ENCODE assay signal across 19 cellular contexts in the genomic region with DNA sequence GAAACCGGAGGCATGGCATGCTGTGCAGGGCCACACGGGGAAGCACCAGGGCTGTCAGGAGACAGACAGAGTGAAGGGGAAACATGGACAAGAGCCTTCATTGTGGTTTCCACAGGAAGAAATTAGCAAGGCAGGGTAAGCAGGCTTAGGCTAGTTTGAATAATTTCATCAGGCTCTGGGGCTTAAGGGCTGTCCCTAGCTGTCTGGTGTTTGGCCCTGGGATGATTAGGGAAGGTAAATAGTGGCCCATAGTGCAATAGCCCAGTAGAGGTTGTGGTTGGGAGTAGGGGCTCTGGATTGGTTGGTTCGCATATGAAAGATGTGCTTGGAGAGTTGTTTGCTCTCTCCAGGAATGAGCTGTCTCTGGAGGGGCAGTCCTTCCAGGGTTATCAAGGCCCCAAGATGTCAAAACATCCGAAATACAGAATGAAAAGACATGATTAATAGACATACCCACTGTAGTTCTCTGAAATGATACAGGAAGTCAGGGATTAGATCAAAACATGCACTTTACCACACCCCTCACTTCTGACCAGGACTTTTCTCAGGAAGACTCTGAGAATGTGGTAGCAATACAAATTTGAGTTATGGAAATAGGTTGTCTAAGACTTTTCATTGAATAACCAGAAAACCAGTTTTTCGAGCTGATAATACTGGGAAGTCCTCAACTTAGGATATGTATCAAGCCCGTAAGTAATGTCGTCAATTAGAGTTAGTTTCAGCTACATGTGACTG.
"Had no signal": no experiment of that assay in that cellular context is flagged by ENCODE, and none has a peak within 500 bp of the region (broad histone marks: within the 10 kb centered on the region; RNA-seq: fewer than 3 reads in every experiment).

No MANE protein-coding gene starts in this region.

- H3K9me3 ChIP-seq: gastroesophageal sphincter, lower lobe of right lung, tibial nerve, uterus had no signal

- H3K36me3 ChIP-seq: gastroesophageal sphincter, lower lobe of right lung, tibial nerve, uterus had no signal

- H3K4me3 Mint-ChIP-seq: activated CD4-positive, alpha-beta T cell treated with anti-CD3 and anti-CD28 coated beads, Interleukin-2, amount 10 ng/mL, durations not matched to agents 7 days and 5 days; activated naive CD8-positive, alpha-beta T cell treated with anti-CD3 and anti-CD28 coated beads, Interleukin-2, amount 10 ng/mL, durations not matched to agents 7 days and 5 days; mesothelial cell of epicardium; nephron progenitor cell had no signal

- H3K27me3 ChIP-seq: tibial nerve had no signal

- H3K4me1 Mint-ChIP-seq: activated CD4-positive, alpha-beta T cell treated with anti-CD3 and anti-CD28 coated beads, Interleukin-2, amount 10 ng/mL, durations not matched to agents 7 days and 5 days; activated naive CD8-positive, alpha-beta T cell treated with anti-CD3 and anti-CD28 coated beads, Interleukin-2, amount 10 ng/mL, durations not matched to agents 7 days and 5 days; mesothelial cell of epicardium; nephron progenitor cell had no signal

- H3K27me3 Mint-ChIP-seq: progenitor cell of endocrine pancreas had no signal

- H3K27ac Mint-ChIP-seq: activated CD4-positive, alpha-beta T cell treated with anti-CD3 and anti-CD28 coated beads, Interleukin-2, amount 10 ng/mL, durations not matched to agents 7 days and 5 days; activated naive CD8-positive, alpha-beta T cell treated with anti-CD3 and anti-CD28 coated beads, Interleukin-2, amount 10 ng/mL, durations not matched to agents 7 days and 5 days; mesothelial cell of epicardium; nephron progenitor cell; progenitor cell of endocrine pancreas had no signal

- H3K4me1 ChIP-seq: gastroesophageal sphincter, lower lobe of right lung, tibial nerve, uterus had no signal

- ATAC-seq: gastroesophageal sphincter, right cardiac atrium had no signal

- H3K36me3 Mint-ChIP-seq: activated naive CD8-positive, alpha-beta T cell treated with anti-CD3 and anti-CD28 coated beads, Interleukin-2, amount 10 ng/mL, durations not matched to agents 7 days and 5 days; mesothelial cell of epicardium had no signal

- H3K27ac ChIP-seq: gastroesophageal sphincter, lower lobe of right lung, skin epidermis, tibial nerve, uterus had no signal

- H3K4me3 ChIP-seq: gastroesophageal sphincter, lower lobe of right lung, skin epidermis, tibial nerve, uterus had no signal

- DNase-seq: activated CD4-positive, alpha-beta T cell treated with anti-CD3 and anti-CD28 coated beads, Interleukin-2, amount 10 ng/mL, durations not matched to agents 7 days and 5 days; activated CD4-positive, CD25-positive, alpha-beta regulatory T cell; activated naive CD8-positive, alpha-beta T cell treated with anti-CD3 and anti-CD28 coated beads, Interleukin-2, amount 10 ng/mL, durations not matched to agents 7 days and 5 days; cerebellar nuclear complex; effector CD8-positive, alpha-beta T cell; left colon; lower lobe of right lung; nephron progenitor cell; right cardiac atrium; stimulated activated CD4-positive, alpha-beta T cell treated with anti-CD3 and anti-CD28 coated beads, Interleukin-15, amount 100 ng/mL, for 24 hours; stimulated activated CD4-positive, alpha-beta T cell treated with anti-CD3 and anti-CD28 coated beads, Interleukin-4, amount 100 ng/mL, for 24 hours; stimulated activated naive CD4-positive, alpha-beta T cell treated with Interleukin-2 at 50 U/mL for 16 hours; substantia nigra; uterus had no signal
